ENCODE assay signal across 9 cellular contexts in genomic region chr2:31235504-31235902, GRCh38. TPM values are rescaled to one million over a fixed set of nuclear protein-coding genes. Genes with fewer than 3 reads are reported as not detected.
DNase-seq lines count a peak whose midpoint lies in the region; ATAC-seq and TF ChIP-seq lines count a peak whose summit lies in the region.
"Had no signal": no experiment of that assay in that cellular context is flagged by ENCODE, and none has a peak within 500 bp of the region (broad histone marks: within the 10 kb centered on the region; RNA-seq: fewer than 3 reads in every experiment).

No MANE protein-coding gene starts in this region.

- no peaks in the 10 kb centered on the region for H3K27me3 Mint-ChIP-seq in activated naive CD4-positive, alpha-beta T cell treated with anti-CD3 and anti-CD28 coated beads, Interleukin-2, amount 50 U/mL, for 24 hours

- H3K9me3 ChIP-seq in right atrium auricular region (no peaks in the 10 kb centered on the region), upper lobe of left lung (no peaks in the 10 kb centered on the region), stomach (no peaks in the 10 kb centered on the region)

- no peaks in the 10 kb centered on the region for H3K36me3 Mint-ChIP-seq in activated naive CD4-positive, alpha-beta T cell treated with anti-CD3 and anti-CD28 coated beads, Interleukin-2, amount 50 U/mL, for 24 hours

- H3K4me1 ChIP-seq in right atrium auricular region (peaks cover 0 to 56% of the 10 kb centered on the region in 2 donors), upper lobe of left lung (peaks cover 8 to 36% (median 21%) of the 10 kb centered on the region in 4 donors), stomach (peaks cover 5 to 35% (median 21%) of the 10 kb centered on the region in 4 donors)

- TF ChIP-seq EP300 in upper lobe of left lung (IDR thresholded peaks at IDR 0.05) (no peak), stomach (IDR thresholded peaks at IDR 0.05) (no peak)

- H3K9me3 Mint-ChIP-seq in activated naive CD4-positive, alpha-beta T cell treated with anti-CD3 and anti-CD28 coated beads, Interleukin-2, amount 50 U/mL, for 24 hours = no peaks in the 10 kb centered on the region

- TF ChIP-seq CTCF in right atrium auricular region (IDR thresholded peaks at IDR 0.05) (no peak), upper lobe of left lung (IDR thresholded peaks at IDR 0.05) (no peak), stomach (IDR thresholded peaks at IDR 0.05) (no peak)

- peak overlapping the region; percentile 77 for H3K4me3 Mint-ChIP-seq in activated naive CD4-positive, alpha-beta T cell treated with anti-CD3 and anti-CD28 coated beads, Interleukin-2, amount 50 U/mL, for 24 hours

- H3K27me3 ChIP-seq in right atrium auricular region (no peaks in the 10 kb centered on the region), upper lobe of left lung (no peaks in the 10 kb centered on the region), stomach (peaks cover 0 to 8% (median 0%) of the 10 kb centered on the region in 3 donors)

- WGBS in upper lobe of left lung, 2 donors = 76 to 78% methylated on average over 4 of the region's 4 CpGs
- WGBS in stomach, 5 donors = 72 to 86% (median 80%) methylated on average over 4 of the region's 4 CpGs

- peaks cover 25% of the 10 kb centered on the region for H3K4me1 Mint-ChIP-seq in activated naive CD4-positive, alpha-beta T cell treated with anti-CD3 and anti-CD28 coated beads, Interleukin-2, amount 50 U/mL, for 24 hours

- H3K4me3 ChIP-seq in right atrium auricular region (no peak overlapping the region), upper lobe of left lung (peak overlapping the region in 3 of 4 donors; percentile 60 to 79 (median 68)), stomach (peak overlapping the region in 1 of 4 donors; percentile 69)

- ATAC-seq in upper lobe of left lung (ENCODE audit: low FRiP score in 2 of 2) = no peak
- no peak for ATAC-seq in HG02852 (IDR thresholded peaks at IDR 0.05; ENCODE audit: unreplicated experiment)

- TF ChIP-seq POLR2A in upper lobe of left lung (IDR thresholded peaks at IDR 0.05) = no peak
- no peak for TF ChIP-seq POLR2A in stomach (IDR thresholded peaks at IDR 0.05)

- DNase-seq in activated naive CD4-positive, alpha-beta T cell treated with Interleukin-2 at 50 U/mL for 16 hours = no peak
- DNase-seq in amniotic epithelial cell (ENCODE audit: low read depth) = peak; percentile 85
- DNase-seq in right atrium auricular region (ENCODE audit: low spot score) = peak; percentile 58
- no peak for DNase-seq in upper lobe of left lung
- no peak for DNase-seq in stomach
- DNase-seq in stimulated activated CD4-positive, alpha-beta T cell treated with anti-CD3 and anti-CD28 coated beads, Interleukin-4, amount 100 ng/mL, for 4 hours = no peak
- DNase-seq: activated CD4-positive, alpha-beta T cell treated with anti-CD3 and anti-CD28 coated beads for 4 hours had no signal

- H3K36me3 ChIP-seq in right atrium auricular region (no peaks in the 10 kb centered on the region), upper lobe of left lung (no peaks in the 10 kb centered on the region), stomach (no peaks in the 10 kb centered on the region)

- H3K27ac ChIP-seq in right atrium auricular region = peak overlapping the region; percentile 6 to 96
- no peak overlapping the region for H3K27ac ChIP-seq in upper lobe of left lung
- no peak overlapping the region for H3K27ac ChIP-seq in stomach

- no peak overlapping the region for H3K27ac Mint-ChIP-seq in activated naive CD4-positive, alpha-beta T cell treated with anti-CD3 and anti-CD28 coated beads, Interleukin-2, amount 50 U/mL, for 24 hours

- intact Hi-C loops in stomach (cut with DNase I; ENCODE audit: low total_unique reads) = loop anchor here (10.0 kb wide), 1 partner anchor 79 kb away; no protein-coding TSS in a partner anchor

RNA-seq across cellular contexts. Expression of gene EHD3, which starts 1.6 kb away (rescaled TPM):
- total RNA-seq in right atrium auricular region = 10 to 100 TPM; 10.6 to 12.5 TPM
- total RNA-seq in upper lobe of left lung = 10 to 100 TPM in 1 of 6 donors, 1 to 10 TPM in 5; 3.7 to 12.5 (median 7.3) TPM
- total RNA-seq in stomach = 1 to 10 TPM in 3 of 5 donors, under 1 TPM in 2; 0.45 to 4.0 (median 1.7) TPM
- 1 to 10 TPM; 4.0 to 7.5 (median 6.3) TPM for polyA plus RNA-seq in stomach

RNA-seq across cellular contexts. Expression of gene CAPN14, which starts 18.2 kb away (rescaled TPM):
- total RNA-seq in right atrium auricular region (under 1 TPM; 0.16 to 0.22 TPM), upper lobe of left lung (1 to 10 TPM in 1 of 6 donors, under 1 TPM in 5; 0.11 to 1.0 (median 0.27) TPM), stomach (1 to 10 TPM in 1 of 5 donors, not detected in 4; 1.3 TPM)
- polyA plus RNA-seq in stomach = 10 to 100 TPM in 1 of 3 donors, under 1 TPM in 1, not detected in 1; 0.06 to 66.0 TPM

Comparison
In these comparisons a context has a peak if more than half of its experiments do, and no peak if none do; other contexts are left out.
1. DNase-seq: peak in amniotic epithelial cell (single experiment) and right atrium auricular region (single experiment); none in activated naive CD4-positive, alpha-beta T cell treated with Interleukin-2 at 50 U/mL for 16 hours (single experiment), upper lobe of left lung (0 of 2), stomach (single experiment) and stimulated activated CD4-positive, alpha-beta T cell treated with anti-CD3 and anti-CD28 coated beads, Interleukin-4, amount 100 ng/mL, for 4 hours (0 of 2).
2. H3K27ac ChIP-seq: peak in right atrium auricular region (2 of 2); none in upper lobe of left lung (0 of 4) and stomach (0 of 5).
3. H3K4me3 ChIP-seq: peak in upper lobe of left lung (3 of 4); none in right atrium auricular region (0 of 2).